ENCODE assay signal across 17 cellular contexts in genomic region chr10:63929826-63930467, GRCh38.
DNase-seq lines count a peak whose midpoint lies in the region; ATAC-seq and TF ChIP-seq lines count a peak whose summit lies in the region.
"Had no signal": no experiment of that assay in that cellular context is flagged by ENCODE, and none has a peak within 500 bp of the region (broad histone marks: within the 10 kb centered on the region; RNA-seq: fewer than 3 reads in every experiment).

No MANE protein-coding gene starts in this region.

- no peak overlapping the region for H3K4me3 ChIP-seq in adrenal gland

- no peaks in the 10 kb centered on the region for H3K4me1 ChIP-seq in adrenal gland (replicated peaks in 1 of 2)

- no peak for TF ChIP-seq CTCF in adrenal gland (IDR thresholded peaks at IDR 0.05)

- ATAC-seq in GM18858 (IDR thresholded peaks at IDR 0.05; ENCODE audit: unreplicated experiment) (no peak), HG02610 (IDR thresholded peaks at IDR 0.05; ENCODE audit: unreplicated experiment) (no peak)
- ATAC-seq: activated T-cell treated with anti-CD3 and anti-CD28 coated beads, Interleukin-2, amount 50 U/mL, for 72 hours; esophagus mucosa; Panc1 had no signal

- TF ChIP-seq POLR2A in adrenal gland (IDR thresholded peaks at IDR 0.05) = no peak

- no peaks in the 10 kb centered on the region for H3K9me3 ChIP-seq in adrenal gland (replicated peaks in 1 of 3)

- intact Hi-C loops in adrenal gland (cut with DNase I) = no loop called here

- no peak overlapping the region for H3K27ac ChIP-seq in adrenal gland
- H3K27ac ChIP-seq: brain microvascular endothelial cell had no signal

- 66 to 96% (median 77%) methylated on average over 4 of the region's 4 CpGs for WGBS in adrenal gland, 4 donors

- H3K27me3 ChIP-seq in adrenal gland = no peaks in the 10 kb centered on the region
- H3K27me3 ChIP-seq: brain microvascular endothelial cell had no signal

- DNase-seq in A172 (ENCODE audit: low spot score) (peak; percentile 11), HT-29 (ENCODE audit: low spot score) (peak; percentile 48), NCI-H510A treated with DMSO at 0.1 percent for 48 hours (lab: John Stamatoyannopoulos, UW) (peak; percentile 25), adrenal gland (peak in 5 of 7 donors; percentile 5 to 51 (median 16)), NOMO-1 treated with dmso at 0.1 percent for 144 hours (lab: John Stamatoyannopoulos, UW; ENCODE audit: unreplicated experiment) (no peak), activated T-cell treated with anti-CD3 and anti-CD28 coated beads for 4 hours (no peak)
- DNase-seq: activated CD4-positive, alpha-beta memory T cell treated with anti-CD3 and anti-CD28 coated beads, Interleukin-2, amount 10 ng/mL, durations not matched to agents 7 days and 5 days; activated naive CD8-positive, alpha-beta T cell treated with anti-CD3 and anti-CD28 coated beads for 36 hours; activated T-cell treated with anti-CD3 and anti-CD28 coated beads, Interleukin-2, amount 50 U/mL, for 72 hours; brain microvascular endothelial cell; CD4-positive, alpha-beta T cell; EL; stimulated activated CD4-positive, alpha-beta T cell treated with anti-CD3 and anti-CD28 coated beads, Interleukin-4, amount 100 ng/mL, for 24 hours had no signal

- no peaks in the 10 kb centered on the region for H3K36me3 ChIP-seq in adrenal gland (replicated peaks in 1 of 2)
- H3K36me3 ChIP-seq: brain microvascular endothelial cell had no signal

Comparison
In these comparisons a context has a peak if more than half of its experiments do, and no peak if none do; other contexts are left out.
1. DNase-seq: peak in A172 (single experiment), HT-29 (single experiment), NCI-H510A treated with DMSO at 0.1 percent for 48 hours (single experiment) and adrenal gland (5 of 7); none in NOMO-1 treated with dmso at 0.1 percent for 144 hours (single experiment) and activated T-cell treated with anti-CD3 and anti-CD28 coated beads for 4 hours (single experiment).